Comparison of ENCODE assay signal across 8 cellular contexts in the genomic region with DNA sequence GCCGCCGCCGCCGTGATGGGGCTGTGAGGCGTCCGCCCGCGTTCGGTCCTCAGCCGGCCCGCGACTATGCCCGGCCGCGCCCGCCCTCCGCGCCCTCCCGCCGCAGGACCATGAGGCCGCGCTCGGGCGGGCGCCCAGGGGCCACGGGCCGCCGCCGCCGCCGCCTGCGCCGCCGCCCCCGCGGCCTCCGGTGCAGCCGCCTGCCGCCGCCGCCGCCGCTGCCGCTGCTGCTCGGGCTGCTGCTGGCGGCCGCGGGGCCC. TPM values are rescaled to one million over a fixed set of nuclear protein-coding genes. Genes with fewer than 3 reads are reported as not detected.
DNase-seq lines count a peak whose midpoint lies in the region; ATAC-seq and TF ChIP-seq lines count a peak whose summit lies in the region.

No MANE protein-coding gene starts in this region.

- H3K27ac ChIP-seq in CD8-positive, alpha-beta memory T cell (ENCODE audit: low read depth, low read length), result no peak overlapping the region
- no peak overlapping the region for H3K27ac ChIP-seq in neutrophil

- no peak overlapping the region for H3K27ac Mint-ChIP-seq in CD8-positive, alpha-beta memory T cell

- H3K36me3 Mint-ChIP-seq in CD8-positive, alpha-beta memory T cell, result peaks cover 0 to 1% (median 1%) of the 10 kb centered on the region in 3 donors

- DNase-seq in CD8-positive, alpha-beta memory T cell, result no peak
- DNase-seq in choroid plexus epithelial cell (ENCODE audit: low read depth), result no peak
- DNase-seq in SIG-M5 treated with dmso at 0.1 percent for 504 hours (lab: John Stamatoyannopoulos, UW; ENCODE audit: unreplicated experiment), result no peak
- DNase-seq in NCI-H774 (lab: John Stamatoyannopoulos, UW), result no peak

- CTCF ChIA-PET in CD8-positive, alpha-beta memory T cell (lab: Charles Lee), result no interaction called here

- H3K4me3 ChIP-seq in CD8-positive, alpha-beta memory T cell (ENCODE audit: low read length), result no peak overlapping the region
- peak overlapping the region; percentile 60 for H3K4me3 ChIP-seq in choroid plexus epithelial cell (ENCODE audit: low read depth, low read length)
- peak overlapping the region; percentile 42 to 64 for H3K4me3 ChIP-seq in neutrophil (ENCODE audit: low read depth in 1 of 2, low read length in 1 of 2)

- H3K27me3 Mint-ChIP-seq in CD8-positive, alpha-beta memory T cell, result peaks cover 7 to 24% of the 10 kb centered on the region in 2 donors

- ATAC-seq in HG03045 (IDR thresholded peaks at IDR 0.05; ENCODE audit: unreplicated experiment) (peak; percentile 24), GM21717 (IDR thresholded peaks at IDR 0.05; ENCODE audit: unreplicated experiment) (no peak), GM18517 (IDR thresholded peaks at IDR 0.05; ENCODE audit: unreplicated experiment) (no peak)

- TF ChIP-seq CTCF in choroid plexus epithelial cell (conservative IDR thresholded peaks at IDR 0.05; ENCODE audit: low read depth, low read length) (no peak), neutrophil (IDR thresholded peaks at IDR 0.05) (no peak)

- peaks cover 16% of the 10 kb centered on the region for H3K4me1 ChIP-seq in CD8-positive, alpha-beta memory T cell (ENCODE audit: insufficient read depth, low read length)
- H3K4me1 ChIP-seq in neutrophil (ENCODE audit: control insufficient read depth in 1 of 2, insufficient read depth in 1 of 2, low read depth in 1 of 2, low read length in 1 of 2), result peaks cover 9 to 16% of the 10 kb centered on the region in 2 experiments

- no peaks in the 10 kb centered on the region for H3K9me3 Mint-ChIP-seq in CD8-positive, alpha-beta memory T cell

- H3K9me3 ChIP-seq in CD8-positive, alpha-beta memory T cell (ENCODE audit: low read length), result no peaks in the 10 kb centered on the region
- no peaks in the 10 kb centered on the region for H3K9me3 ChIP-seq in neutrophil

- peaks cover 10% of the 10 kb centered on the region for H3K27me3 ChIP-seq in CD8-positive, alpha-beta memory T cell (ENCODE audit: insufficient read depth, low read length, poor library complexity, severe bottlenecking)
- H3K27me3 ChIP-seq in neutrophil, result peaks cover 60% of the 10 kb centered on the region

- H3K4me1 Mint-ChIP-seq in CD8-positive, alpha-beta memory T cell, result peaks cover 22 to 33% (median 24%) of the 10 kb centered on the region in 3 donors

- H3K36me3 ChIP-seq in CD8-positive, alpha-beta memory T cell (ENCODE audit: insufficient read depth, low read length), result no peaks in the 10 kb centered on the region
- H3K36me3 ChIP-seq in neutrophil, result no peaks in the 10 kb centered on the region

- POLR2A ChIA-PET in CD8-positive, alpha-beta memory T cell (lab: Charles Lee), result interaction anchor here (2.0 kb wide), 1 partner anchor 84 kb away, joined by 10 read pairs; a partner anchor contains a TSS

- peak overlapping the region in 4 of 7 donors; percentile 83 to 95 (median 87) for H3K4me3 Mint-ChIP-seq in CD8-positive, alpha-beta memory T cell

RNA-seq across cellular contexts. Expression of a gene that starts 0.2 kb away (rescaled TPM):
- total RNA-seq in CD8-positive, alpha-beta memory T cell, result 1 to 10 TPM; 1.0 to 1.2 TPM
- polyA plus RNA-seq in CD8-positive, alpha-beta memory T cell, result 0.35 TPM
